In genomic region chr3:33113772-33114621, GRCh38 we compare ENCODE assay signal across 8 cellular contexts. TPM values are rescaled to one million over a fixed set of nuclear protein-coding genes. Genes with fewer than 3 reads are reported as not detected.
A peak's percentile ranks its signal among the peaks of the same experiment; 100 is the strongest.
DNase-seq lines count a peak whose midpoint lies in the region; ATAC-seq and TF ChIP-seq lines count a peak whose summit lies in the region.

Gene CRTAP (plus strand): TSS chr3:33114014. CDS start chr3:33114078, 64 bp downstream.

- no peaks in the 10 kb centered on the region for H3K27me3 ChIP-seq in right cardiac atrium (ENCODE audit: control insufficient read depth, insufficient read depth)
- no peaks in the 10 kb centered on the region for H3K27me3 ChIP-seq in uterus

- DNase-seq in GM13976 (ENCODE audit: low spot score) (peak; percentile 87), NCI-H1105 treated with DMSO at 0.1 percent for 48 hours (lab: John Stamatoyannopoulos, UW) (peak; percentile 62), anterior cingulate cortex (lab: John Stamatoyannopoulos, UW) (peak; percentile 46 to 97 (median 87)), right cardiac atrium (peak; percentile 98 to 99 (median 99)), putamen (ENCODE audit: low spot score) (peak; percentile 92), uterus (peak; percentile 97)

- ATAC-seq in HG02678 (IDR thresholded peaks at IDR 0.05; ENCODE audit: unreplicated experiment) (peak; percentile 84), right cardiac atrium (peak; percentile 97)

- H3K4me1 ChIP-seq in right cardiac atrium (ENCODE audit: control insufficient read depth, insufficient read depth, low read length) (peaks cover 3% of the 10 kb centered on the region), uterus (no peaks in the 10 kb centered on the region)

- peak within 1 kb of the TSS; percentile 94 for H3K27ac ChIP-seq in right cardiac atrium (ENCODE audit: low read length)
- peak within 1 kb of the TSS; percentile 93 for H3K27ac ChIP-seq in uterus

- intact Hi-C loops in T-helper 2 cell treated with Interferon-gamma antibody and Interleukin-4, amounts not matched to agents 100 ng/mL and 5 ng/mL, for 36 hours (cut with micrococcal nuclease): loop anchor here (1.0 to 5.0 kb wide), 3 partner anchors 17 to 603 kb away; partner anchors contain the start of genes CLASP2, GLB1 and TMPPE
- intact Hi-C loops in right cardiac atrium (cut with DNase I): no loop called here
- intact Hi-C loops in uterus (cut with DNase I; ENCODE audit: low total_unique reads): no loop called here

- peak within 1 kb of the TSS; percentile 54 for H3K4me3 ChIP-seq in right cardiac atrium (ENCODE audit: low read length)
- H3K4me3 ChIP-seq in uterus: peak within 1 kb of the TSS; percentile 35 to 56

- no peak for TF ChIP-seq CTCF in GM13976 (IDR thresholded peaks at IDR 0.05; ENCODE audit: borderline replicate concordance, control extremely low read depth, extremely low read depth, insufficient read depth, missing control alignments)
- TF ChIP-seq CTCF in uterus (IDR thresholded peaks at IDR 0.05): peak in 1 of 4 experiments; percentile 24

- H3K9me3 ChIP-seq in right cardiac atrium (ENCODE audit: control insufficient read depth, low read length) (no peaks in the 10 kb centered on the region), uterus (no peaks in the 10 kb centered on the region)

- in situ Hi-C loops in GM13976 (cut with MboI; ENCODE audit: low sequenced_read_pairs, unreplicated experiment): no loop called here

- WGBS in right cardiac atrium: under 1% methylated on average over 93 of the region's 98 CpGs

- no peaks in the 10 kb centered on the region for H3K36me3 ChIP-seq in uterus

- peak in 1 of 2 donors; percentile 40 for TF ChIP-seq POLR2A in uterus (IDR thresholded peaks at IDR 0.05)

RNA-seq across cellular contexts. Expression of gene CRTAP, which starts in this region (rescaled TPM):
- 43.7 and 43.8 TPM in 2 replicates for total RNA-seq in T-helper 2 cell treated with Interferon-gamma antibody and Interleukin-4, amounts not matched to agents 100 ng/mL and 5 ng/mL, for 36 hours
- 100 to 1,000 TPM; 133 to 180 (median 149) TPM for total RNA-seq in right cardiac atrium
- 51.8 TPM for polyA plus RNA-seq in right cardiac atrium
- total RNA-seq in uterus: 100 to 1,000 TPM; 174 to 687 (median 286) TPM

Comparison
In these comparisons a context has a peak if more than half of its experiments do, and no peak if none do; other contexts are left out.
1. Peak in every context shown above with its lines: DNase-seq, ATAC-seq, H3K4me3 ChIP-seq and H3K27ac ChIP-seq.